30 cellular contexts compared by ENCODE assay signal in genomic region chr18:54825626-54826344, GRCh38. TPM values are rescaled to one million over a fixed set of nuclear protein-coding genes. Genes with fewer than 3 reads are reported as not detected.
"Had no signal": no experiment of that assay in that cellular context is flagged by ENCODE, and none has a peak within 500 bp of the region (broad histone marks: within the 10 kb centered on the region; RNA-seq: fewer than 3 reads in every experiment).

No MANE protein-coding gene starts in this region.

- H3K27ac ChIP-seq: brain microvascular endothelial cell, cardiac muscle cell, colonic mucosa, Peyer's patch, RWPE1, SJCRH30, VCaP had no signal

- H3K4me1 ChIP-seq: SJCRH30 had no signal

- H3K9me3 ChIP-seq: colonic mucosa, Peyer's patch, SJCRH30 had no signal

- H3K27me3 ChIP-seq: brain microvascular endothelial cell, colonic mucosa, Peyer's patch, SJCRH30 had no signal

- H3K27ac Mint-ChIP-seq: activated CD4-positive, alpha-beta memory T cell treated with anti-CD3 and anti-CD28 coated beads, Interleukin-2, amount 10 ng/mL, durations not matched to agents 7 days and 5 days; activated naive CD4-positive, alpha-beta T cell treated with anti-CD3 and anti-CD28 coated beads, Interleukin-2, amount 10 ng/mL, durations not matched to agents 7 days and 5 days; activated naive CD8-positive, alpha-beta T cell treated with anti-CD3 and anti-CD28 coated beads for 36 hours; activated T-helper 2 cell treated with anti-CD3 and anti-CD28 coated beads, Interferon-gamma antibody, Interleukin-2, Interleukin-4, amounts not matched to agents 10 μg/mL and 5 μg/mL and 100 μg/mL, durations not matched to agents 14 hours and 24 hours and 36 hours; T-helper 17 cell had no signal

- H3K36me3 Mint-ChIP-seq: activated naive CD4-positive, alpha-beta T cell treated with anti-CD3 and anti-CD28 coated beads, Interleukin-2, amount 10 ng/mL, durations not matched to agents 7 days and 5 days; activated naive CD8-positive, alpha-beta T cell treated with anti-CD3 and anti-CD28 coated beads for 36 hours had no signal

- H3K9me3 Mint-ChIP-seq: activated CD4-positive, alpha-beta memory T cell treated with anti-CD3 and anti-CD28 coated beads, Interleukin-2, amount 10 ng/mL, durations not matched to agents 7 days and 5 days; activated naive CD4-positive, alpha-beta T cell treated with anti-CD3 and anti-CD28 coated beads, Interleukin-2, amount 10 ng/mL, durations not matched to agents 7 days and 5 days; activated naive CD8-positive, alpha-beta T cell treated with anti-CD3 and anti-CD28 coated beads for 36 hours; activated T-helper 2 cell treated with anti-CD3 and anti-CD28 coated beads, Interferon-gamma antibody, Interleukin-2, Interleukin-4, amounts not matched to agents 10 μg/mL and 5 μg/mL and 100 μg/mL, durations not matched to agents 14 hours and 24 hours and 36 hours had no signal

- H3K4me3 Mint-ChIP-seq: activated CD4-positive, alpha-beta memory T cell treated with anti-CD3 and anti-CD28 coated beads, Interleukin-2, amount 10 ng/mL, durations not matched to agents 7 days and 5 days; activated naive CD4-positive, alpha-beta T cell treated with anti-CD3 and anti-CD28 coated beads, Interleukin-2, amount 10 ng/mL, durations not matched to agents 7 days and 5 days; activated naive CD8-positive, alpha-beta T cell treated with anti-CD3 and anti-CD28 coated beads for 36 hours; T-helper 17 cell had no signal

- H3K4me3 ChIP-seq: cardiac muscle cell, colonic mucosa, Peyer's patch, SJCRH30 had no signal

- DNase-seq: activated CD4-positive, alpha-beta memory T cell treated with anti-CD3 and anti-CD28 coated beads, Interleukin-2, amount 10 ng/mL, durations not matched to agents 7 days and 5 days; activated CD4-positive, alpha-beta T cell treated with anti-CD3 and anti-CD28 coated beads, Interleukin-2, amount 50 U/mL, for 1 hour; activated CD4-positive, CD25-positive, alpha-beta regulatory T cell; activated gamma-delta T cell treated with Interleukin-2 at 50 U/mL for 16 hours; activated naive CD4-positive, alpha-beta T cell treated with anti-CD3 and anti-CD28 coated beads, Interleukin-2, amount 10 ng/mL, durations not matched to agents 7 days and 5 days; activated naive CD8-positive, alpha-beta T cell treated with anti-CD3 and anti-CD28 coated beads for 36 hours; activated T-cell treated with anti-CD3 and anti-CD28 coated beads for 4 hours; activated T-cell treated with anti-CD3 and anti-CD28 coated beads, Interleukin-2, amount 50 U/mL, for 48 hours; brain microvascular endothelial cell; colonic mucosa; Karpas-422; MM.1S; NCI-H1105; NCI-H1436; NCI-H1694 treated with DMSO at 0.1 percent for 48 hours; NCI-H2029 treated with DMSO at 0.1 percent for 48 hours; NCI-H446; NCI-H526; NCI-H774; NK-92 treated with Interleukin-12 subunit alpha and Interleukin-12 subunit beta, amount 100 ng/mL, for 24 hours; OCI-M1; Peyer's patch; Right ventricle myocardium superior; SJCRH30; T-helper 17 cell; T-helper 9 cell had no signal

- ATAC-seq: T-helper 17 cell had no signal

- H3K36me3 ChIP-seq: brain microvascular endothelial cell, cardiac muscle cell, colonic mucosa, Peyer's patch, SJCRH30 had no signal

RNA-seq across cellular contexts. Expression of gene RAB27B, which starts 2.5 kb away (rescaled TPM):
- total RNA-seq: activated naive CD8-positive, alpha-beta T cell treated with anti-CD3 and anti-CD28 coated beads for 36 hours; SJCRH30 had no signal
